19 cellular contexts compared by ENCODE assay signal in the genomic region with DNA sequence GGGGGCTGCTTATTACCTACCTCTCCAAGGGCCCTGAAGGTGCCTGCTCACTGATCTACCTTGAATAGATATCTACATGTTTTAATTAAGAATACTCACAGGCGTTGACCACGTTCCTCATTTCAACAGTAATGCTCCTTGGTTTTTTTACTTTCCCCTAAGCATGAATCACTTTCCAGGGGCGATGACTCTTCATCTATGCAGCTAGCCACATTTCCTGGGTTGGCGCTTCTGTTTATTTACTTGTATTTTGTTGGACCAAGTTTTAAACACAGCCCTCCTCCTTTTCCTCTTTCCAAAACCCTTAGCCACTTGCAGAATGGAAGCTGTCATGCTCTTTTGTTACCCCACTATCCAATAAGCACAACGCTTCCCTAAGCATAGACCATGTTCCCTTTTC. TPM values are rescaled to one million over a fixed set of nuclear protein-coding genes. Genes with fewer than 3 reads are reported as not detected.
DNase-seq lines count a peak whose midpoint lies in the region; ATAC-seq and TF ChIP-seq lines count a peak whose summit lies in the region.
"Had no signal": no experiment of that assay in that cellular context is flagged by ENCODE, and none has a peak within 500 bp of the region (broad histone marks: within the 10 kb centered on the region; RNA-seq: fewer than 3 reads in every experiment).

No MANE protein-coding gene starts in this region.

- no peaks in the 10 kb centered on the region for H3K27me3 Mint-ChIP-seq in chondrocyte (ENCODE audit: low read depth)
- peaks cover 9% of the 10 kb centered on the region for H3K27me3 Mint-ChIP-seq in activated naive CD8-positive, alpha-beta T cell treated with anti-CD3 and anti-CD28 coated beads for 36 hours
- H3K27me3 Mint-ChIP-seq: CD4-positive, CD25-positive, alpha-beta regulatory T cell; dendritic cell treated with granulocyte-macrophage colony-stimulating factor and Interleukin-4, amounts not matched to agents 40 ng/mL and 50 ng/mL, for 4 days had no signal

- in situ Hi-C loops in Caki2 (cut with HindIII; ENCODE audit: low pct_unique_long_range_greater_than_20kb, low sequenced_read_pairs), result no loop called here

- H3K27ac Mint-ChIP-seq in chondrocyte (ENCODE audit: unreplicated experiment), result peak overlapping the region; percentile 90
- H3K27ac Mint-ChIP-seq in activated naive CD8-positive, alpha-beta T cell treated with anti-CD3 and anti-CD28 coated beads for 36 hours, result no peak overlapping the region
- H3K27ac Mint-ChIP-seq: activated naive CD8-positive, alpha-beta T cell; CD4-positive, CD25-positive, alpha-beta regulatory T cell; dendritic cell treated with granulocyte-macrophage colony-stimulating factor and Interleukin-4, amounts not matched to agents 40 ng/mL and 50 ng/mL, for 4 days had no signal

- H3K9me3 Mint-ChIP-seq in chondrocyte (ENCODE audit: low read depth), result peaks cover 8% of the 10 kb centered on the region
- H3K9me3 Mint-ChIP-seq in activated naive CD8-positive, alpha-beta T cell treated with anti-CD3 and anti-CD28 coated beads for 36 hours, result peaks cover 3% of the 10 kb centered on the region
- H3K9me3 Mint-ChIP-seq: CD4-positive, CD25-positive, alpha-beta regulatory T cell had no signal

- no peaks in the 10 kb centered on the region for H3K36me3 Mint-ChIP-seq in chondrocyte (ENCODE audit: low read depth)
- H3K36me3 Mint-ChIP-seq in activated naive CD8-positive, alpha-beta T cell treated with anti-CD3 and anti-CD28 coated beads for 36 hours, result no peaks in the 10 kb centered on the region
- H3K36me3 Mint-ChIP-seq: activated naive CD8-positive, alpha-beta T cell; CD4-positive, CD25-positive, alpha-beta regulatory T cell had no signal

- H3K4me1 Mint-ChIP-seq in chondrocyte (ENCODE audit: low read depth), result peaks cover 41% of the 10 kb centered on the region
- no peaks in the 10 kb centered on the region for H3K4me1 Mint-ChIP-seq in activated naive CD8-positive, alpha-beta T cell treated with anti-CD3 and anti-CD28 coated beads for 36 hours

- no peak overlapping the region for H3K4me3 Mint-ChIP-seq in chondrocyte (ENCODE audit: unreplicated experiment)
- no peak overlapping the region for H3K4me3 Mint-ChIP-seq in activated naive CD8-positive, alpha-beta T cell treated with anti-CD3 and anti-CD28 coated beads for 36 hours
- H3K4me3 Mint-ChIP-seq: activated naive CD8-positive, alpha-beta T cell; CD4-positive, CD25-positive, alpha-beta regulatory T cell; dendritic cell treated with granulocyte-macrophage colony-stimulating factor and Interleukin-4, amounts not matched to agents 40 ng/mL and 50 ng/mL, for 4 days had no signal

- no peak for ATAC-seq in GM21367 (IDR thresholded peaks at IDR 0.05; ENCODE audit: unreplicated experiment)
- ATAC-seq: activated CD4-positive, CD25-positive, alpha-beta regulatory T cell treated with anti-CD3 and anti-CD28 coated beads, Interleukin-2, amount 50 U/mL, for 24 hours had no signal

- peak; percentile 16 for DNase-seq in Caki2 (ENCODE audit: low read depth)
- peak; percentile 41 for DNase-seq in MV-4-11 (lab: John Stamatoyannopoulos, UW)
- DNase-seq in chondrocyte (ENCODE audit: low spot score), result no peak
- peak; percentile 35 for DNase-seq in myocyte (ENCODE audit: low read depth)
- DNase-seq in activated naive CD8-positive, alpha-beta T cell treated with anti-CD3 and anti-CD28 coated beads for 36 hours, result no peak
- DNase-seq in HUDEP-2 (lab: John Stamatoyannopoulos, UW; ENCODE audit: unreplicated experiment in 76 of 76), result no peak
- DNase-seq in NCI-H187 treated with DMSO at 0.1 percent for 48 hours (lab: John Stamatoyannopoulos, UW), result no peak
- DNase-seq: activated CD8-positive, alpha-beta memory T cell treated with anti-CD3 and anti-CD28 coated beads, Interleukin-2, amount 50 U/mL, for 48 hours; CD4-positive, CD25-positive, alpha-beta regulatory T cell; glutamatergic neuron; islet precursor cell; NCI-H446 treated with DMSO at 0.1 percent for 48 hours; posterior cingulate gyrus; tibial artery had no signal

- no peak for TF ChIP-seq CTCF in chondrocyte (IDR thresholded peaks at IDR 0.05)

RNA-seq across cellular contexts. Expression of a gene that starts 50.8 kb away (rescaled TPM):
- not detected in 2 replicates for total RNA-seq in Caki2 (2014; rRNA removed; shearing (Covaris generic); ENCODE audit: low replicate concordance)
- total RNA-seq in chondrocyte (not detected in 3 replicates), myocyte (not detected in 2 replicates)
- not detected for polyA plus RNA-seq in myocyte (2012)
- not detected for total RNA-seq in activated naive CD8-positive, alpha-beta T cell treated with anti-CD3 and anti-CD28 coated beads for 36 hours
- total RNA-seq: CD4-positive, CD25-positive, alpha-beta regulatory T cell; mucosa of gallbladder had no signal
- polyA plus RNA-seq: CD4-positive, CD25-positive, alpha-beta regulatory T cell had no signal

Comparison
In these comparisons a context has a peak if more than half of its experiments do, and no peak if none do; other contexts are left out.
1. DNase-seq: peak in Caki2 (single experiment), MV-4-11 (single experiment) and myocyte (single experiment); none in chondrocyte (single experiment), activated naive CD8-positive, alpha-beta T cell treated with anti-CD3 and anti-CD28 coated beads for 36 hours (single experiment), HUDEP-2 (0 of 76) and NCI-H187 treated with DMSO at 0.1 percent for 48 hours (single experiment).